In the genomic region with DNA sequence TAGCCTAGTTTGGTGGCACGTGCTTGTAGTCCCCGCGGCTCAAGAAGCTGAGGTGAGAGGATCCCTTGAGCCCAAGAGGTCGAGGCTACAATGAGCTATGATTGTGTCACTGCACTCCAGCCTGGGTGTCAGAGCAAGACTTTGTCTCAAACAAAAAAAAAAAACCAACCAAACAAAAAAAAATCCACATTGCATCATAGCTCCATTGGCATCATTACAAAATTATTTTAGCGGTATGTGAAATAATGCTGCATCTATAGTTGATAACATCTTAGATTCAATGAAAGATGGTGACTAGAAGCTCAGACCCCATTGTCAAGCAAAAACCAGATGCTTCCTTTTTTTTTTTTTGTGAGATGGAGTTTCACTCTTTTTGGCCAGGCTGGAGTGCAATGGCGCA, we compare ENCODE assay signal across 22 cellular contexts. TPM values are rescaled to one million over a fixed set of nuclear protein-coding genes. Genes with fewer than 3 reads are reported as not detected.
"Had no signal": no experiment of that assay in that cellular context is flagged by ENCODE, and none has a peak within 500 bp of the region (broad histone marks: within the 10 kb centered on the region; RNA-seq: fewer than 3 reads in every experiment).

No MANE protein-coding gene starts in this region.

- H2AFZ ChIP-seq: PC-9 had no signal

- H3K27me3 ChIP-seq: MG63, Peyer's patch, SJCRH30 had no signal

- H3K4me3 ChIP-seq: MG63, PC-9, Peyer's patch, SJCRH30 had no signal

- H3K36me3 ChIP-seq: MG63, Peyer's patch, SJCRH30 had no signal

- H3K27ac ChIP-seq: PC-9, Peyer's patch, SJCRH30 had no signal

- ATAC-seq: Right ventricle myocardium inferior, SK-N-SH treated with all-trans-retinoic acid at 6 μM for 48 hours had no signal

- DNase-seq: Karpas-422, KG1, MG63, NCI-H1105, NCI-H1417, NCI-H1436 treated with DMSO at 0.1 percent for 48 hours, NCI-H1694, NCI-H187 treated with DMSO at 0.1 percent for 48 hours, NCI-H2029 treated with DMSO at 0.1 percent for 48 hours, NCI-H2171 treated with DMSO at 0.1 percent for 48 hours, NCI-H345, NCI-H524 treated with DMSO at 0.1 percent for 48 hours, NCI-H69, NCI-H774, OCI-M1, PC-9, Peyer's patch, SHP77 treated with DMSO at 0.1 percent for 48 hours, SJCRH30, T-helper 1 cell had no signal

- H3K4me2 ChIP-seq: PC-9 had no signal

- H3K9me3 ChIP-seq: Peyer's patch had no signal

- H3K4me1 ChIP-seq: Peyer's patch had no signal

RNA-seq across cellular contexts. Expression of gene PTHLH, which starts 14.8 kb away (rescaled TPM):
- total RNA-seq: Peyer's patch, Right ventricle myocardium inferior had no signal
